Comparison of ENCODE assay signal across 10 cellular contexts in the genomic region with DNA sequence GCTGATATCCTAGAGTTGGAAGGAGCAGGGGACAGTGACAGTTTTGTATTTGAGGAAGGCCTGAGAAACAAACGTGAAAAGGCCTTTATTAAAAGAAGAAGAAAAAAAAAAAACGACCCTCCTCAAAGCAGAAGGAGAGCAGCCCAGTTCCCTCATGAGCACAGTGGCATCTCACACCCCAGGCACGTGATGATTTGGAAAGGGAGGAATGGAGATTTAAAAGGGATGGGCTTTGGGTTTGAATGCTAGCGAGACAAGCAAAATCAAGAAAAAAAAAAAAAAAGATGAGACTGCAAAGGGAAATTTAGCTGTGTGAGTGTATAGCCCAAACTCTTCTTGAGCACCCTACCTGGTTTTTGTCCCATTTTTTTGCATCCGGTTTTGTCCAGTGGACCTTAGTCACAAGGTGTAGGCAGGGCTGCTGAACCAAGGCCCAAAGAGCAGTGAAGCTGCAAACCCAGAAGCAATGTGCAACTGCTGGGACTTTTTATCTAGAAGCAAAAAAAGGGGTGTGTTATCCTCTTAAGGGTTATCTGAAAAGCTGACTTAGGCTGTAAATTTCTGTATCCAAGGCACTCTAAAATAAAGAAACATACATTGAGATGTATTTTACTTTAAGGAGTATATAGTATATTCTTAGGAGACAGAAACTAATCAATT. TPM values are rescaled to one million over a fixed set of nuclear protein-coding genes. Genes with fewer than 3 reads are reported as not detected.
A peak's percentile ranks its signal among the peaks of the same experiment; 100 is the strongest.
DNase-seq lines count a peak whose midpoint lies in the region; ATAC-seq and TF ChIP-seq lines count a peak whose summit lies in the region.
"Had no signal": no experiment of that assay in that cellular context is flagged by ENCODE, and none has a peak within 500 bp of the region (broad histone marks: within the 10 kb centered on the region; RNA-seq: fewer than 3 reads in every experiment).

No MANE protein-coding gene starts in this region.

- no peak overlapping the region for H2BK120ac ChIP-seq in trophoblast cell (ENCODE audit: insufficient read depth, low read length, poor library complexity)

- no peak overlapping the region for H4K8ac ChIP-seq in trophoblast cell (ENCODE audit: low read depth, low read length)

- no peak overlapping the region for H3K18ac ChIP-seq in trophoblast cell (ENCODE audit: low read length)

- no peak overlapping the region for H3K9ac ChIP-seq in trophoblast cell (ENCODE audit: low read length)

- H3K4ac ChIP-seq in trophoblast cell (ENCODE audit: low read depth, low read length): no peak overlapping the region

- H3K27me3 ChIP-seq in esophagus squamous epithelium (no peaks in the 10 kb centered on the region), trophoblast cell (ENCODE audit: insufficient read depth, low read length) (no peaks in the 10 kb centered on the region)

- intact Hi-C loops in esophagus squamous epithelium (cut with DNase I): no loop called here

- no peak overlapping the region for H4K12ac ChIP-seq in trophoblast cell (ENCODE audit: low read depth, low read length)

- H3K4me2 ChIP-seq in trophoblast cell (ENCODE audit: low read length): no peak overlapping the region

- peak overlapping the region; percentile 74 for H2BK12ac ChIP-seq in trophoblast cell (ENCODE audit: low read length)

- no peak overlapping the region for H2BK5ac ChIP-seq in trophoblast cell (ENCODE audit: low read depth, low read length, poor library complexity)

- peaks cover 4 to 71% (median 19%) of the 10 kb centered on the region in 3 donors for H3K4me1 ChIP-seq in esophagus squamous epithelium
- peaks cover 6 to 19% of the 10 kb centered on the region in 2 experiments for H3K4me1 ChIP-seq in trophoblast cell (ENCODE audit: control insufficient read depth in 1 of 2, insufficient read depth in 2 of 2, low read length in 2 of 2)

- H3K9me3 ChIP-seq in esophagus squamous epithelium (no peaks in the 10 kb centered on the region), trophoblast cell (ENCODE audit: insufficient read depth, low read depth, low read length) (no peaks in the 10 kb centered on the region)

- H4K91ac ChIP-seq in trophoblast cell (ENCODE audit: low read depth, low read length): no peak overlapping the region

- H3K23ac ChIP-seq in trophoblast cell (ENCODE audit: low read length): no peak overlapping the region

- peaks cover 3% of the 10 kb centered on the region for H3K79me2 ChIP-seq in trophoblast cell (ENCODE audit: control insufficient read depth, insufficient read depth, low read length, poor library complexity)

- 22 to 35% methylated on average over 5 of the region's 5 CpGs for WGBS in esophagus squamous epithelium, 2 donors
- WGBS in trophoblast cell (ENCODE audit: extremely low coverage, insufficient coverage, insufficient read length): no CpG with 5 or more reads among the region's 5 CpGs

- H2AK5ac ChIP-seq in trophoblast cell (ENCODE audit: low read length): no peak overlapping the region

- H3K27ac ChIP-seq in esophagus squamous epithelium (peak overlapping the region; percentile 93 to 99 (median 95)), trophoblast cell (ENCODE audit: low read depth, low read length) (no peak overlapping the region)

- TF ChIP-seq CTCF in NB4 (IDR thresholded peaks at IDR 0.05; ENCODE audit: low read depth, low read length) (no peak), esophagus squamous epithelium (IDR thresholded peaks at IDR 0.05) (no peak)

- no peak for ATAC-seq in HG03521 (IDR thresholded peaks at IDR 0.05; ENCODE audit: unreplicated experiment)
- ATAC-seq: activated CD4-positive, CD25-positive, alpha-beta regulatory T cell treated with anti-CD3 and anti-CD28 coated beads, Interleukin-2, amount 50 U/mL, for 24 hours had no signal

- TF ChIP-seq POLR2A in NB4 (IDR thresholded peaks at IDR 0.05; ENCODE audit: extremely low read depth, insufficient read length): no peak
- no peak for TF ChIP-seq POLR2A in esophagus squamous epithelium (IDR thresholded peaks at IDR 0.05)

- no peak overlapping the region for H3K14ac ChIP-seq in trophoblast cell (ENCODE audit: low read length)

- H3K79me1 ChIP-seq in trophoblast cell (ENCODE audit: low read length): peaks cover 18% of the 10 kb centered on the region

- H3K4me3 ChIP-seq in NB4 (ENCODE audit: low read depth, low read length): peak overlapping the region; percentile 78
- H3K4me3 ChIP-seq in esophagus squamous epithelium: peak overlapping the region in 3 of 4 donors; percentile 68 to 73 (median 68)
- H3K4me3 ChIP-seq in trophoblast cell (ENCODE audit: low read depth, low read length): no peak overlapping the region

- DNase-seq in CD1c-positive myeloid dendritic cell (ENCODE audit: extremely low spot score) (peak; percentile 20), NB4 (ENCODE audit: low read depth) (peak; percentile 44), esophagus squamous epithelium (lab: John Stamatoyannopoulos, UW) (no peak), trophoblast cell (no peak), cerebellar nuclear complex (lab: John Stamatoyannopoulos, UW) (no peak), NCI-H1092 treated with DMSO at 0.1 percent for 48 hours (lab: John Stamatoyannopoulos, UW) (no peak), NCI-H1930 (lab: John Stamatoyannopoulos, UW) (no peak)
- DNase-seq: NCI-H446 treated with DMSO at 0.1 percent for 48 hours had no signal

- H2AFZ ChIP-seq in trophoblast cell (ENCODE audit: insufficient read depth, low read length, poor library complexity): no peak overlapping the region

- H3K36me3 ChIP-seq in esophagus squamous epithelium: no peaks in the 10 kb centered on the region
- no peaks in the 10 kb centered on the region for H3K36me3 ChIP-seq in trophoblast cell (ENCODE audit: control insufficient read depth in 1 of 2, insufficient read depth in 2 of 2, low read length in 2 of 2)

RNA-seq across cellular contexts. Expression of a gene that starts 54.5 kb away (rescaled TPM):
- total RNA-seq in esophagus squamous epithelium: 10 to 100 TPM; 41.7 to 79.6 (median 57.5) TPM
- polyA plus RNA-seq in trophoblast cell (2013): 45.6 and 46.8 TPM in 2 replicates

Comparison
In these comparisons a context has a peak if more than half of its experiments do, and no peak if none do; other contexts are left out.
1. DNase-seq: peak in CD1c-positive myeloid dendritic cell (single experiment) and NB4 (single experiment); none in esophagus squamous epithelium (single experiment), trophoblast cell (0 of 2), cerebellar nuclear complex (0 of 2), NCI-H1092 treated with DMSO at 0.1 percent for 48 hours (single experiment) and NCI-H1930 (0 of 2).